ENCODE assay signal across 1 cellular context in the genomic region with DNA sequence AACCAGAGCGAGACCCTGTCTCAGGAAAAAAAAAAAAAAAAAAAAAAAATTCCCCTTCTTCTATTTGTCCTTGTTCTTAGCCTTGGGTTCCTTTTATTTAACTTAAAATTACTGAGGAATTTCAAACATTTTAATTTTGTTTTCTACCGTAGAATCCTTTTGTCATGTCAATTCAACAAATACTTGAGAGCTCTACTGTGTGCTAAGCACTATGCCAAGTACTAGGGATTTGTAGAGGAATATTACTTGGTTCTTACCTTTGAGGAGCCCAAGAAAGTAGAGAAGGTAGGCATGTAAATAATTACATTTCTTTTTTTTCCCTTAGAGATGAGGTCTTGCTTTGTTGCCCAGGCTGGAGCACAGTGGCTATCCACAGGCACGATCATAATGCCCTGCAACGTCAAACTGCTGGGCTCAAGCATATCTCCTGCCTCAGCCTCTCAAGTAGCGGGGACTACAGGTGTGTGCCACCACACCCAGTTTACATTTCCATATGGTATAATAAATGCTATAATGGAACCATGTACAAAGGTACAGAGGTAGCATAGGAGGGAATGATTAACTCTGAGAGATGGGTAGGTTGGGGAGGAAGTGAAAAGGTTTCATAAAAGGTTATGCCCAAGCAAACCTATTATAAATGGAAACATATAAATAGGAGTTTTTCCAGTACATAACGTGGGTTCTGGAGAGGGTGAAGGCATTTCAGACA.
TF ChIP-seq lines count a peak whose summit lies in the region.

No MANE protein-coding gene starts in this region.

TF ChIP-seq in GM23338, 12 proteins besides CTCF, POLR2A, EP300 and RAD21 (continued from another document):
- TF ChIP-seq, protein P1, sequence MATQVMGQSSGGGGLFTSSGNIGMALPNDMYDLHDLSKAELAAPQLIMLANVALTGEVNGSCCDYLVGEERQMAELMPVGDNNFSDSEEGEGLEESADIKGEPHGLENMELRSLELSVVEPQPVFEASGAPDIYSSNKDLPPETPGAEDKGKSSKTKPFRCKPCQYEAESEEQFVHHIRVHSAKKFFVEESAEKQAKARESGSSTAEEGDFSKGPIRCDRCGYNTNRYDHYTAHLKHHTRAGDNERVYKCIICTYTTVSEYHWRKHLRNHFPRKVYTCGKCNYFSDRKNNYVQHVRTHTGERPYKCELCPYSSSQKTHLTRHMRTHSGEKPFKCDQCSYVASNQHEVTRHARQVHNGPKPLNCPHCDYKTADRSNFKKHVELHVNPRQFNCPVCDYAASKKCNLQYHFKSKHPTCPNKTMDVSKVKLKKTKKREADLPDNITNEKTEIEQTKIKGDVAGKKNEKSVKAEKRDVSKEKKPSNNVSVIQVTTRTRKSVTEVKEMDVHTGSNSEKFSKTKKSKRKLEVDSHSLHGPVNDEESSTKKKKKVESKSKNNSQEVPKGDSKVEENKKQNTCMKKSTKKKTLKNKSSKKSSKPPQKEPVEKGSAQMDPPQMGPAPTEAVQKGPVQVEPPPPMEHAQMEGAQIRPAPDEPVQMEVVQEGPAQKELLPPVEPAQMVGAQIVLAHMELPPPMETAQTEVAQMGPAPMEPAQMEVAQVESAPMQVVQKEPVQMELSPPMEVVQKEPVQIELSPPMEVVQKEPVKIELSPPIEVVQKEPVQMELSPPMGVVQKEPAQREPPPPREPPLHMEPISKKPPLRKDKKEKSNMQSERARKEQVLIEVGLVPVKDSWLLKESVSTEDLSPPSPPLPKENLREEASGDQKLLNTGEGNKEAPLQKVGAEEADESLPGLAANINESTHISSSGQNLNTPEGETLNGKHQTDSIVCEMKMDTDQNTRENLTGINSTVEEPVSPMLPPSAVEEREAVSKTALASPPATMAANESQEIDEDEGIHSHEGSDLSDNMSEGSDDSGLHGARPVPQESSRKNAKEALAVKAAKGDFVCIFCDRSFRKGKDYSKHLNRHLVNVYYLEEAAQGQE (IDR thresholded peaks at IDR 0.05; ENCODE audit: unreplicated experiment) = no peak
- TF ChIP-seq ZNF114 (CRISPR knock-in tag; IDR thresholded peaks at IDR 0.05) (no peak), NANOG (IDR thresholded peaks at IDR 0.05; ENCODE audit: borderline replicate concordance) (no peak), ZNF331 (CRISPR knock-in tag; IDR thresholded peaks at IDR 0.05; ENCODE audit: low read depth) (no peak)
